Comparison of ENCODE assay signal across 8 cellular contexts in genomic region chr10:102918817-102919236, GRCh38. TPM values are rescaled to one million over a fixed set of nuclear protein-coding genes. Genes with fewer than 3 reads are reported as not detected.
DNase-seq lines count a peak whose midpoint lies in the region; ATAC-seq and TF ChIP-seq lines count a peak whose summit lies in the region.

No MANE protein-coding gene starts in this region.

- no peaks in the 10 kb centered on the region for H3K36me3 ChIP-seq in MG63
- H3K36me3 ChIP-seq in left ventricle myocardium inferior: no peaks in the 10 kb centered on the region

- H3K27ac ChIP-seq in left ventricle myocardium inferior (replicated peaks): peak overlapping the region; percentile 88
- peak overlapping the region; percentile 8 to 88 (median 76) for H3K27ac ChIP-seq in skin epidermis

- H3K9me3 ChIP-seq in MG63 (no peaks in the 10 kb centered on the region), left ventricle myocardium inferior (replicated peaks) (no peaks in the 10 kb centered on the region)

- no peak for ATAC-seq in HG03442 (IDR thresholded peaks at IDR 0.05; ENCODE audit: unreplicated experiment)

- DNase-seq in DMS 273 (lab: John Stamatoyannopoulos, UW; ENCODE audit: unreplicated experiment) (peak; percentile 55), DMS 273 treated with DMSO at 0.1 percent for 48 hours (lab: John Stamatoyannopoulos, UW) (no peak), MG63 (no peak), left ventricle myocardium inferior (no peak), posterior vena cava (ENCODE audit: low spot score) (no peak)
- peak; percentile 79 for DNase-seq in activated effector memory CD4-positive, alpha-beta T cell treated with anti-CD3 and anti-CD28 coated beads, Interleukin-2, amount 50 U/mL, for 16 hours

- H3K4me1 ChIP-seq in left ventricle myocardium inferior: peaks cover 68% of the 10 kb centered on the region

- TF ChIP-seq CTCF in left ventricle myocardium inferior (IDR thresholded peaks at IDR 0.05; ENCODE audit: borderline replicate concordance): no peak

- H3K27me3 ChIP-seq in MG63 (peaks cover 9% of the 10 kb centered on the region), left ventricle myocardium inferior (ENCODE audit: low read depth) (no peaks in the 10 kb centered on the region)

- intact Hi-C loops in left ventricle myocardium inferior (cut with micrococcal nuclease) (loop anchor here (5.0 kb wide), 1 partner anchor 148 kb away; no protein-coding TSS in a partner anchor), posterior vena cava (cut with DNase I) (loop anchor here (5.0 to 10.0 kb wide), 3 partner anchors 153 to 333 kb away; partner anchors contain the start of gene RPEL1 (in 1 of the 2))

- H3K4me3 ChIP-seq in MG63 (peak overlapping the region; percentile 86), left ventricle myocardium inferior (peak overlapping the region; percentile 98), skin epidermis (peak overlapping the region; percentile 88 to 98 (median 93))

RNA-seq across cellular contexts. Expression of gene CNNM2, which starts 0.7 kb away (rescaled TPM):
- 2.0 and 4.9 TPM in 2 replicates for total RNA-seq in MG63 (2014; rRNA removed; shearing (Covaris generic); ENCODE audit: low replicate concordance)
- total RNA-seq in left ventricle myocardium inferior (3.3 TPM), posterior vena cava (10 to 100 TPM in 1 of 2 donors, 1 to 10 TPM in 1; 7.3 to 10.1 TPM)

RNA-seq across cellular contexts. Expression of gene AS3MT, which starts 49.6 kb away (rescaled TPM):
- 0.17 and 1.7 TPM in 2 replicates for total RNA-seq in MG63 (2014; rRNA removed; shearing (Covaris generic); ENCODE audit: low replicate concordance)
- total RNA-seq in left ventricle myocardium inferior (17.2 TPM), posterior vena cava (1 to 10 TPM in 1 of 2 donors, under 1 TPM in 1; 0.65 to 1.2 TPM)

Comparison
In these comparisons a context has a peak if more than half of its experiments do, and no peak if none do; other contexts are left out.
1. DNase-seq: peak in DMS 273 (single experiment) and activated effector memory CD4-positive, alpha-beta T cell treated with anti-CD3 and anti-CD28 coated beads, Interleukin-2, amount 50 U/mL, for 16 hours (single experiment); none in DMS 273 treated with DMSO at 0.1 percent for 48 hours (single experiment), MG63 (single experiment), left ventricle myocardium inferior (single experiment) and posterior vena cava (single experiment).
2. Peak in every context shown above with its lines, with median percentiles within 50 percentile points of each other: H3K4me3 ChIP-seq.